In the genomic region with DNA sequence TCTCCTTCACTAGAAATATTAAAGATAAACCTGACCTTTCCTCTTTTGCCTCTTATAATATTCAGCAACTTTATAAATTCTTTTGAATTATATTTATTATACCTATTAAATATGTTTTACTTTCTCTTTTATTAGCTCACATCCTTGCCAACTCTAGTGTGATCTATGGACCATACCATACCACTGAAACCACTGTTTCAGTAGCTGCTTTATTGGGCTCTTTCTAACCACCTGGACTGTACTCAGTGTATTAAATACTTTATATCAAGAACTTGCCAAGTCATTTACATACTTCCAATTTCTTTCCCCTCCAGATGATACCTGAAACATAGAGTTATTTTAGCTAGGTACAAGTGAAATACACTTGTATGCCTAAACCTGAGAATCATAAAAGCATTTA, we compare ENCODE assay signal across 24 cellular contexts.
"Had no signal": no experiment of that assay in that cellular context is flagged by ENCODE, and none has a peak within 500 bp of the region (broad histone marks: within the 10 kb centered on the region; RNA-seq: fewer than 3 reads in every experiment).

No MANE protein-coding gene starts in this region.

- H3K4me3 Mint-ChIP-seq: dendritic cell treated with granulocyte-macrophage colony-stimulating factor and Interleukin-4, amounts not matched to agents 40 ng/mL and 50 ng/mL, for 4 days; immature natural killer cell; memory B cell; mesothelial cell of epicardium; natural killer cell; neural crest cell; stimulated activated naive B cell treated with anti-CD40 and anti-IgM and Interleukin-4, amounts not matched to agents 10 μg/mL and 1 μg/mL and 100 μg/mL, for 72 hours; stimulated activated naive CD8-positive, alpha-beta T cell treated with anti-CD3 and anti-CD28 coated beads, Interleukin-15, amount 100 ng/mL, for 72 hours; type B pancreatic cell had no signal

- H3K27me3 Mint-ChIP-seq: dendritic cell treated with granulocyte-macrophage colony-stimulating factor and Interleukin-4, amounts not matched to agents 40 ng/mL and 50 ng/mL, for 4 days; memory B cell; stimulated activated naive B cell treated with anti-CD40 and anti-IgM and Interleukin-4, amounts not matched to agents 10 μg/mL and 1 μg/mL and 100 μg/mL, for 72 hours; stimulated activated naive CD8-positive, alpha-beta T cell treated with anti-CD3 and anti-CD28 coated beads, Interleukin-15, amount 100 ng/mL, for 72 hours; type B pancreatic cell had no signal

- H3K9me3 ChIP-seq: lower lobe of right lung, ovary, sigmoid colon had no signal

- H3K4me1 ChIP-seq: esophagus squamous epithelium, gastroesophageal sphincter, left lung, lower lobe of right lung, right atrium auricular region, sigmoid colon had no signal

- H3K36me3 ChIP-seq: esophagus squamous epithelium, gastroesophageal sphincter, left lung, lower lobe of right lung, ovary, right atrium auricular region, sigmoid colon, thoracic aorta had no signal

- H3K4me3 ChIP-seq: esophagus squamous epithelium, gastroesophageal sphincter, left lung, lower lobe of right lung, ovary, right atrium auricular region, sigmoid colon, skin epidermis, thoracic aorta had no signal

- H3K27ac Mint-ChIP-seq: dendritic cell treated with granulocyte-macrophage colony-stimulating factor and Interleukin-4, amounts not matched to agents 40 ng/mL and 50 ng/mL, for 4 days; immature natural killer cell; memory B cell; mesothelial cell of epicardium; natural killer cell; stimulated activated naive B cell treated with anti-CD40 and anti-IgM and Interleukin-4, amounts not matched to agents 10 μg/mL and 1 μg/mL and 100 μg/mL, for 72 hours; stimulated activated naive CD8-positive, alpha-beta T cell treated with anti-CD3 and anti-CD28 coated beads, Interleukin-15, amount 100 ng/mL, for 72 hours; type B pancreatic cell had no signal

- H3K36me3 Mint-ChIP-seq: memory B cell; stimulated activated naive B cell treated with anti-CD40 and anti-IgM and Interleukin-4, amounts not matched to agents 10 μg/mL and 1 μg/mL and 100 μg/mL, for 72 hours had no signal

- H3K27ac ChIP-seq: esophagus squamous epithelium, gastroesophageal sphincter, left lung, lower lobe of right lung, ovary, right atrium auricular region, sigmoid colon, skin epidermis, thoracic aorta had no signal

- H3K27me3 ChIP-seq: esophagus squamous epithelium, gastroesophageal sphincter, left lung, ovary, right atrium auricular region, sigmoid colon had no signal

- DNase-seq: esophagus squamous epithelium; foreskin fibroblast; glutamatergic neuron; immature natural killer cell; left lung; lower lobe of right lung; natural killer cell; ovary; sigmoid colon; stimulated activated CD4-positive, alpha-beta T cell treated with anti-CD3 and anti-CD28 coated beads, Interleukin-2, amount 100 ng/mL, for 24 hours; stimulated activated CD4-positive, alpha-beta T cell treated with anti-CD3 and anti-CD28 coated beads, Interleukin-4, amount 100 ng/mL, for 4 hours; stimulated activated naive B cell treated with anti-CD40 and anti-IgM and Interleukin-4, amounts not matched to agents 10 μg/mL and 1 μg/mL and 100 μg/mL, for 72 hours; stimulated activated naive CD8-positive, alpha-beta T cell treated with anti-CD3 and anti-CD28 coated beads, Interleukin-15, amount 100 ng/mL, for 72 hours had no signal

- H3K4me1 Mint-ChIP-seq: immature natural killer cell; memory B cell; mesothelial cell of epicardium; natural killer cell; neural crest cell; stimulated activated naive B cell treated with anti-CD40 and anti-IgM and Interleukin-4, amounts not matched to agents 10 μg/mL and 1 μg/mL and 100 μg/mL, for 72 hours; stimulated activated naive CD8-positive, alpha-beta T cell treated with anti-CD3 and anti-CD28 coated beads, Interleukin-15, amount 100 ng/mL, for 72 hours had no signal

- FAIRE-seq: keratinocyte, urothelium cell line had no signal

- H3K9me3 Mint-ChIP-seq: type B pancreatic cell had no signal

- ATAC-seq: gastroesophageal sphincter; left lung; lower lobe of right lung; natural killer cell; stimulated activated naive B cell treated with anti-CD40 and anti-IgM and Interleukin-4, amounts not matched to agents 10 μg/mL and 1 μg/mL and 100 μg/mL, for 72 hours; stimulated activated naive CD8-positive, alpha-beta T cell treated with anti-CD3 and anti-CD28 coated beads, Interleukin-15, amount 100 ng/mL, for 72 hours had no signal
